ENCODE assay signal across 8 cellular contexts in genomic region chr6:76876922-76877553, GRCh38.
A peak's percentile ranks its signal among the peaks of the same experiment; 100 is the strongest.
DNase-seq lines count a peak whose midpoint lies in the region; ATAC-seq and TF ChIP-seq lines count a peak whose summit lies in the region.

No MANE protein-coding gene starts in this region.

- no peaks in the 10 kb centered on the region for H4K20me1 ChIP-seq in MM.1S (ENCODE audit: insufficient read depth, low read length)

- no peaks in the 10 kb centered on the region for H3K27me3 Mint-ChIP-seq in Calu3 (ENCODE audit: unreplicated experiment)

- no peak overlapping the region for H2AFZ ChIP-seq in MM.1S (ENCODE audit: low read length)

- DNase-seq in Calu3 (peak; percentile 85), MM.1S (peak; percentile 9), astrocyte of the spinal cord (ENCODE audit: low read depth, low spot score) (peak; percentile 38), kidney tubule cell (ENCODE audit: low spot score) (peak; percentile 71), pons (ENCODE audit: low spot score) (no peak)

- no peaks in the 10 kb centered on the region for H3K36me3 ChIP-seq in MM.1S (replicated peaks; ENCODE audit: insufficient read depth, low read length)

- intact Hi-C loops in Calu3 (cut with micrococcal nuclease; ENCODE audit: unreplicated experiment) = loop anchor here (1.0 to 5.0 kb wide), 3 partner anchors 195 to 945 kb away; no protein-coding TSS in a partner anchor

- peak; percentile 69 for TF ChIP-seq CTCF in Calu3 (IDR thresholded peaks at IDR 0.05; ENCODE audit: unreplicated experiment)
- peak; percentile 20 for TF ChIP-seq CTCF in MM.1S (IDR thresholded peaks at IDR 0.05; ENCODE audit: low read length)
- peak; percentile 37 for TF ChIP-seq CTCF in astrocyte of the spinal cord (IDR thresholded peaks at IDR 0.05; ENCODE audit: low read depth, low read length)

- CTCF ChIA-PET in Calu3 (lab: Charles Lee) = interaction anchor here (1.4 kb wide), 1 partner anchor 195 kb away, joined by 4 read pairs; no protein-coding TSS in a partner anchor

- H3K79me2 ChIP-seq in MM.1S (ENCODE audit: low read length) = no peaks in the 10 kb centered on the region

- H3K4me3 Mint-ChIP-seq in Calu3 (ENCODE audit: low read depth, unreplicated experiment) = peak overlapping the region; percentile 72

- H3K9ac ChIP-seq in MM.1S (ENCODE audit: low read length) = no peak overlapping the region

- H3K36me3 Mint-ChIP-seq in Calu3 (ENCODE audit: insufficient read depth, unreplicated experiment) = peaks cover 7% of the 10 kb centered on the region

- H3K9me2 ChIP-seq in MM.1S (replicated peaks; ENCODE audit: insufficient read depth, low read length) = no peaks in the 10 kb centered on the region

- in situ Hi-C loops in astrocyte of the spinal cord (cut with HindIII; ENCODE audit: low sequenced_read_pairs) = no loop called here

- no TSS peak for BruUV-seq in Calu3 (replicated peaks; lab: Mats Ljungman, UMichigan)

- H3K27ac ChIP-seq in MM.1S (ENCODE audit: low read length) = no peak overlapping the region

- H3K27me3 ChIP-seq in MM.1S (replicated peaks; ENCODE audit: insufficient read depth, low read length) = no peaks in the 10 kb centered on the region

- ATAC-seq in GM21447 (IDR thresholded peaks at IDR 0.05; ENCODE audit: unreplicated experiment) (no peak), GM21390 (IDR thresholded peaks at IDR 0.05; ENCODE audit: unreplicated experiment) (no peak), GM18909 (IDR thresholded peaks at IDR 0.05; ENCODE audit: poor library complexity, unreplicated experiment) (no peak)

- no peaks in the 10 kb centered on the region for H3K9me3 ChIP-seq in MM.1S (replicated peaks; ENCODE audit: insufficient read depth, low read length)

- no peaks in the 10 kb centered on the region for H3K4me1 ChIP-seq in MM.1S (ENCODE audit: low read length)

- H3F3A ChIP-seq in MM.1S (ENCODE audit: insufficient read depth, low read length) = no peaks in the 10 kb centered on the region

- H3K9me3 Mint-ChIP-seq in Calu3 (ENCODE audit: low read depth, unreplicated experiment) = no peaks in the 10 kb centered on the region

- H3K27ac Mint-ChIP-seq in Calu3 (ENCODE audit: unreplicated experiment) = no peak overlapping the region

- H3K4me3 ChIP-seq in MM.1S (ENCODE audit: low read length) (no peak overlapping the region), astrocyte of the spinal cord (ENCODE audit: low read depth, low read length) (no peak overlapping the region)

- H3K4me2 ChIP-seq in MM.1S (ENCODE audit: low read depth, low read length) = no peak overlapping the region

- H3K4me1 Mint-ChIP-seq in Calu3 (ENCODE audit: low read depth, unreplicated experiment) = no peaks in the 10 kb centered on the region
